ENCODE assay signal across 1 cellular context in genomic region chr6:90247262-90247661, GRCh38.
TF ChIP-seq lines count a peak whose summit lies in the region.

No MANE protein-coding gene starts in this region.

TF ChIP-seq in K562, 482 proteins besides CTCF, POLR2A, EP300 and RAD21:
- TF ChIP-seq TSHZ1 (CRISPR knock-in tag; IDR thresholded peaks at IDR 0.05) = no peak
- peak; percentile 61; the same call in 1 of the 2 replicates for TF ChIP-seq ZNF121 (CRISPR knock-in tag; conservative IDR thresholded peaks at IDR 0.05)
